Comparison of ENCODE assay signal across 8 cellular contexts in genomic region chr19:35774274-35775045, GRCh38. TPM values are rescaled to one million over a fixed set of nuclear protein-coding genes. Genes with fewer than 3 reads are reported as not detected.
DNase-seq lines count a peak whose midpoint lies in the region; ATAC-seq, FAIRE-seq and TF ChIP-seq lines count a peak whose summit lies in the region.

No MANE protein-coding gene starts in this region.

- no peaks in the 10 kb centered on the region for H3K9me3 ChIP-seq in heart left ventricle
- no peaks in the 10 kb centered on the region for H3K9me3 ChIP-seq in right lobe of liver
- H3K9me3 ChIP-seq in uterus, result no peaks in the 10 kb centered on the region
- no peaks in the 10 kb centered on the region for H3K9me3 ChIP-seq in small intestine (ENCODE audit: control insufficient read depth, low read depth)

- H3K36me3 ChIP-seq in heart left ventricle (peaks cover 0 to 13% (median 0%) of the 10 kb centered on the region in 9 donors), right lobe of liver (no peaks in the 10 kb centered on the region), uterus (no peaks in the 10 kb centered on the region), small intestine (ENCODE audit: control insufficient read depth in 2 of 2, insufficient read depth in 2 of 2, low read length in 2 of 2) (no peaks in the 10 kb centered on the region)

- H3K4me1 Mint-ChIP-seq in activated T-helper 1 cell treated with anti-CD3 and anti-CD28 coated beads, Interleukin-12 subunit alpha, Interleukin-12 subunit beta, Interleukin-2, Interleukin-4 antibody, amounts not matched to agents 30 ng/mL and 10 ng/mL and 1 ng/mL, durations not matched to agents 14 hours and 24 hours and 36 hours (ENCODE audit: low read depth), result peaks cover 29% of the 10 kb centered on the region

- peak in 2 of 4 donors; percentile 1 to 9 for ATAC-seq in heart left ventricle
- no peak for ATAC-seq in left ventricle myocardium superior
- no peak for ATAC-seq in right lobe of liver
- ATAC-seq in HG02588 (IDR thresholded peaks at IDR 0.05; ENCODE audit: unreplicated experiment), result no peak
- ATAC-seq in HG03520 (IDR thresholded peaks at IDR 0.05; ENCODE audit: unreplicated experiment), result no peak

- H3K27ac Mint-ChIP-seq in activated T-helper 1 cell treated with anti-CD3 and anti-CD28 coated beads, Interleukin-12 subunit alpha, Interleukin-12 subunit beta, Interleukin-2, Interleukin-4 antibody, amounts not matched to agents 30 ng/mL and 10 ng/mL and 1 ng/mL, durations not matched to agents 14 hours and 24 hours and 36 hours, result no peak overlapping the region

- WGBS in heart left ventricle, 4 donors, result 36 to 60% (median 43%) methylated on average over 16 of the region's 16 CpGs
- WGBS in right lobe of liver (ENCODE audit: insufficient coverage, low coverage, low lambda C conversion rate, missing lambda C conversion rate), result 46% methylated on average over 15 of the region's 16 CpGs
- 31 to 55% (median 41%) methylated on average over 16 of the region's 16 CpGs for WGBS in small intestine, 3 donors

- peaks cover 2% of the 10 kb centered on the region for H3K36me3 Mint-ChIP-seq in activated T-helper 1 cell treated with anti-CD3 and anti-CD28 coated beads, Interleukin-12 subunit alpha, Interleukin-12 subunit beta, Interleukin-2, Interleukin-4 antibody, amounts not matched to agents 30 ng/mL and 10 ng/mL and 1 ng/mL, durations not matched to agents 14 hours and 24 hours and 36 hours (ENCODE audit: low read depth)

- DNase-seq in heart left ventricle, result no peak
- DNase-seq in left ventricle myocardium superior, result no peak
- DNase-seq in activated T-helper 1 cell treated with anti-CD3 and anti-CD28 coated beads, Interleukin-12 subunit alpha, Interleukin-12 subunit beta, Interleukin-2, Interleukin-4 antibody, amounts not matched to agents 30 ng/mL and 10 ng/mL and 1 ng/mL, durations not matched to agents 14 hours and 24 hours and 36 hours (ENCODE audit: low spot score), result no peak
- no peak for DNase-seq in right lobe of liver
- DNase-seq in uterus, result no peak
- DNase-seq in small intestine, result no peak

- H3K4me3 ChIP-seq in heart left ventricle (peak overlapping the region; percentile 68 to 99 (median 92)), right lobe of liver (peak overlapping the region; percentile 73 to 81 (median 78)), uterus (peak overlapping the region; percentile 40 to 93), small intestine (ENCODE audit: low read depth in 1 of 2, low read length in 2 of 2) (no peak overlapping the region)

- no peaks in the 10 kb centered on the region for H3K27me3 ChIP-seq in heart left ventricle
- H3K27me3 ChIP-seq in right lobe of liver, result no peaks in the 10 kb centered on the region
- no peaks in the 10 kb centered on the region for H3K27me3 ChIP-seq in uterus
- no peaks in the 10 kb centered on the region for H3K27me3 ChIP-seq in small intestine (ENCODE audit: control insufficient read depth in 2 of 2, insufficient read depth in 2 of 2, low read length in 2 of 2)

- no peak for TF ChIP-seq POLR2A in heart left ventricle (IDR thresholded peaks at IDR 0.05)
- no peak for TF ChIP-seq POLR2A in right lobe of liver (IDR thresholded peaks at IDR 0.05)
- no peak for TF ChIP-seq POLR2A in uterus (IDR thresholded peaks at IDR 0.05)

- no peaks in the 10 kb centered on the region for H3K9me3 Mint-ChIP-seq in activated T-helper 1 cell treated with anti-CD3 and anti-CD28 coated beads, Interleukin-12 subunit alpha, Interleukin-12 subunit beta, Interleukin-2, Interleukin-4 antibody, amounts not matched to agents 30 ng/mL and 10 ng/mL and 1 ng/mL, durations not matched to agents 14 hours and 24 hours and 36 hours

- intact Hi-C loops in heart left ventricle (cut with DNase I), result loop anchor here in 3 of 10 donors (1.0 to 10.0 kb wide), 3 partner anchors 16 to 160 kb away; partner anchors contain the start of genes LRFN3 (in 1 of the 3) and PROSER3 (in 1 of the 3)
- intact Hi-C loops in left ventricle myocardium superior (cut with micrococcal nuclease), result no loop called here
- intact Hi-C loops in activated T-helper 1 cell treated with anti-CD3 and anti-CD28 coated beads, Interleukin-12 subunit alpha, Interleukin-12 subunit beta, Interleukin-2, Interleukin-4 antibody, amounts not matched to agents 30 ng/mL and 10 ng/mL and 1 ng/mL, durations not matched to agents 14 hours and 24 hours and 36 hours (cut with micrococcal nuclease), result loop anchor here (1.0 to 2.0 kb wide), 9 partner anchors 16 to 130 kb away; partner anchors contain the start of genes LIN37, PROSER3, PSENEN and U2AF1L4
- intact Hi-C loops in right lobe of liver (cut with DNase I), result no loop called here
- intact Hi-C loops in uterus (cut with DNase I; ENCODE audit: low total_unique reads), result no loop called here

- H3K4me1 ChIP-seq in heart left ventricle, result peaks cover 0 to 17% (median 5%) of the 10 kb centered on the region in 12 donors
- no peaks in the 10 kb centered on the region for H3K4me1 ChIP-seq in right lobe of liver
- peaks cover 0 to 6% of the 10 kb centered on the region in 2 donors for H3K4me1 ChIP-seq in uterus
- no peaks in the 10 kb centered on the region for H3K4me1 ChIP-seq in small intestine (ENCODE audit: control insufficient read depth in 2 of 2, insufficient read depth in 1 of 2, low read depth in 1 of 2, low read length in 1 of 2)

- FAIRE-seq in small intestine (lab: Jason Lieb, UNC), result no peak

- H3K27ac ChIP-seq in heart left ventricle (no peak overlapping the region), right lobe of liver (no peak overlapping the region), uterus (no peak overlapping the region), small intestine (ENCODE audit: low read depth in 1 of 2, low read length in 1 of 2) (no peak overlapping the region)

- TF ChIP-seq CTCF in heart left ventricle (IDR thresholded peaks at IDR 0.05) (no peak), right lobe of liver (IDR thresholded peaks at IDR 0.05) (no peak), uterus (IDR thresholded peaks at IDR 0.05) (no peak)

- no peaks in the 10 kb centered on the region for H3K27me3 Mint-ChIP-seq in activated T-helper 1 cell treated with anti-CD3 and anti-CD28 coated beads, Interleukin-12 subunit alpha, Interleukin-12 subunit beta, Interleukin-2, Interleukin-4 antibody, amounts not matched to agents 30 ng/mL and 10 ng/mL and 1 ng/mL, durations not matched to agents 14 hours and 24 hours and 36 hours (ENCODE audit: insufficient read depth)

- peak overlapping the region; percentile 81 for H3K4me3 Mint-ChIP-seq in activated T-helper 1 cell treated with anti-CD3 and anti-CD28 coated beads, Interleukin-12 subunit alpha, Interleukin-12 subunit beta, Interleukin-2, Interleukin-4 antibody, amounts not matched to agents 30 ng/mL and 10 ng/mL and 1 ng/mL, durations not matched to agents 14 hours and 24 hours and 36 hours

RNA-seq across cellular contexts. Expression of gene ARHGAP33, which starts 0.9 kb away (rescaled TPM):
- total RNA-seq in heart left ventricle, result 1 to 10 TPM in 8 of 9 donors, under 1 TPM in 1; 0.50 to 7.8 (median 5.7) TPM
- polyA plus RNA-seq in heart left ventricle, result 1 to 10 TPM; 3.2 to 3.4 TPM
- total RNA-seq in left ventricle myocardium superior, result 4.2 TPM
- 24.5 and 25.8 TPM in 2 replicates for total RNA-seq in activated T-helper 1 cell treated with anti-CD3 and anti-CD28 coated beads, Interleukin-12 subunit alpha, Interleukin-12 subunit beta, Interleukin-2, Interleukin-4 antibody, amounts not matched to agents 30 ng/mL and 10 ng/mL and 1 ng/mL, durations not matched to agents 14 hours and 24 hours and 36 hours
- 1 to 10 TPM in 5 of 6 experiments, under 1 TPM in 1; 0.37 to 5.2 (median 3.1) TPM for total RNA-seq in right lobe of liver
- 10 to 100 TPM in 2 of 4 donors, 1 to 10 TPM in 1, under 1 TPM in 1; 0.26 to 43.4 (median 8.9) TPM for total RNA-seq in uterus
- 1 to 10 TPM; 1.1 to 7.4 (median 2.5) TPM for polyA plus RNA-seq in small intestine

RNA-seq across cellular contexts. Expression of gene PROSER3, which starts 16.5 kb away (rescaled TPM):
- total RNA-seq in heart left ventricle (10 to 100 TPM in 4 of 9 donors, 1 to 10 TPM in 5; 1.9 to 19.7 (median 9.7) TPM), left ventricle myocardium superior (5.2 TPM), right lobe of liver (1 to 10 TPM; 3.9 to 5.5 (median 4.7) TPM), uterus (10 to 100 TPM in 1 of 4 donors, 1 to 10 TPM in 3; 1.0 to 52.6 (median 4.1) TPM)
- polyA plus RNA-seq in heart left ventricle (10 to 100 TPM in 1 of 2 donors, 1 to 10 TPM in 1; 6.0 to 12.8 TPM), small intestine (10 to 100 TPM in 1 of 3 donors, 1 to 10 TPM in 2; 1.8 to 10.6 (median 1.9) TPM)
- total RNA-seq in activated T-helper 1 cell treated with anti-CD3 and anti-CD28 coated beads, Interleukin-12 subunit alpha, Interleukin-12 subunit beta, Interleukin-2, Interleukin-4 antibody, amounts not matched to agents 30 ng/mL and 10 ng/mL and 1 ng/mL, durations not matched to agents 14 hours and 24 hours and 36 hours, result 39.5 and 45.1 TPM in 2 replicates

RNA-seq across cellular contexts. Expression of gene HSPB6, which starts 17.6 kb away (rescaled TPM):
- total RNA-seq in heart left ventricle (1,000 to 10,000 TPM in 1 of 9 donors, 100 to 1,000 TPM in 8; 226 to 1,012 (median 652) TPM), left ventricle myocardium superior (676 TPM), right lobe of liver (1 to 10 TPM; 2.6 to 6.0 (median 4.5) TPM), uterus (100 to 1,000 TPM in 3 of 4 donors, 10 to 100 TPM in 1; 24.5 to 217 (median 134) TPM)
- polyA plus RNA-seq in heart left ventricle (100 to 1,000 TPM; 156 to 457 TPM), small intestine (10 to 100 TPM in 1 of 3 donors, 1 to 10 TPM in 2; 2.0 to 41.7 (median 5.1) TPM)
- total RNA-seq in activated T-helper 1 cell treated with anti-CD3 and anti-CD28 coated beads, Interleukin-12 subunit alpha, Interleukin-12 subunit beta, Interleukin-2, Interleukin-4 antibody, amounts not matched to agents 30 ng/mL and 10 ng/mL and 1 ng/mL, durations not matched to agents 14 hours and 24 hours and 36 hours, result 0.78 TPM in 1 of 2 replicates, not detected in the other

RNA-seq across cellular contexts. Expression of gene LIN37, which starts 26.1 kb away (rescaled TPM):
- total RNA-seq in heart left ventricle (10 to 100 TPM in 3 of 9 donors, 1 to 10 TPM in 6; 3.7 to 12.2 (median 7.6) TPM), left ventricle myocardium superior (8.3 TPM), right lobe of liver (1 to 10 TPM; 3.2 to 8.2 (median 4.9) TPM), uterus (10 to 100 TPM in 3 of 4 donors, 1 to 10 TPM in 1; 6.8 to 31.6 (median 16.9) TPM)
- polyA plus RNA-seq in heart left ventricle (10 to 100 TPM; 20.1 to 23.0 TPM), small intestine (10 to 100 TPM; 13.7 to 58.6 (median 39.7) TPM)
- total RNA-seq in activated T-helper 1 cell treated with anti-CD3 and anti-CD28 coated beads, Interleukin-12 subunit alpha, Interleukin-12 subunit beta, Interleukin-2, Interleukin-4 antibody, amounts not matched to agents 30 ng/mL and 10 ng/mL and 1 ng/mL, durations not matched to agents 14 hours and 24 hours and 36 hours, result 9.3 and 9.8 TPM in 2 replicates

RNA-seq across cellular contexts. Expression of gene PSENEN, which starts 29.0 kb away (rescaled TPM):
- 10 to 100 TPM; 25.2 to 69.0 (median 40.9) TPM for total RNA-seq in heart left ventricle
- polyA plus RNA-seq in heart left ventricle, result 10 to 100 TPM; 52.6 to 95.1 TPM
- total RNA-seq in left ventricle myocardium superior, result 41.3 TPM
- total RNA-seq in activated T-helper 1 cell treated with anti-CD3 and anti-CD28 coated beads, Interleukin-12 subunit alpha, Interleukin-12 subunit beta, Interleukin-2, Interleukin-4 antibody, amounts not matched to agents 30 ng/mL and 10 ng/mL and 1 ng/mL, durations not matched to agents 14 hours and 24 hours and 36 hours, result 50.6 and 54.6 TPM in 2 replicates
- total RNA-seq in right lobe of liver, result 10 to 100 TPM; 24.2 to 42.9 (median 35.8) TPM
- 10 to 100 TPM in 3 of 4 donors, 1 to 10 TPM in 1; 5.3 to 37.3 (median 18.8) TPM for total RNA-seq in uterus
- 10 to 100 TPM; 59.7 to 95.9 (median 73.2) TPM for polyA plus RNA-seq in small intestine

Comparison
In these comparisons a context has a peak if more than half of its experiments do, and no peak if none do; other contexts are left out.
1. H3K4me3 ChIP-seq: peak in heart left ventricle (12 of 12), right lobe of liver (3 of 3) and uterus (2 of 2); none in small intestine (0 of 2).